In the genomic region with DNA sequence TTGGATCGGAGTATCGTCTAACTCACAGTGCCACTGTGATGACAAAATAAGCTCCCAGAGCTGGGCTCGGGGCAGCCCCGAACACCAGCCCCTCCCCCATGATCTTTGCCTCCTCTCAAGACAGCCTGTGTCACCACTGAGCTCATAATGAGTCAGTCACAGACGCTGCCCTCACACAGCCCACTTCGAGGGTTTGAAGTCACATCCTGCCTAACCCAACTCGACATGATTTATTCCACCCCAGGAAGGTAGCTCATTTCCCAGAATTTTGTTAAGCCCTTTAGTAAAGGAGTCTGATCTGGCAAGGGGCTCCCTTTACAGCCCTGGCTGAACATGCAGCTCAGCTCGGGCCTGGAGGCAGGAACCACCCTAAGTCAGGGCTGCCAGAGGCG, we compare ENCODE assay signal across 8 cellular contexts. TPM values are rescaled to one million over a fixed set of nuclear protein-coding genes. Genes with fewer than 3 reads are reported as not detected.
A peak's percentile ranks its signal among the peaks of the same experiment; 100 is the strongest.
DNase-seq lines count a peak whose midpoint lies in the region; TF ChIP-seq lines count a peak whose summit lies in the region.

No MANE protein-coding gene starts in this region.

- H3K27me3 ChIP-seq in endodermal cell (ENCODE audit: control insufficient read depth, insufficient read depth, low read length, poor library complexity, severe bottlenecking) (no peaks in the 10 kb centered on the region), neutrophil (no peaks in the 10 kb centered on the region)

- H3K9ac ChIP-seq in endodermal cell (ENCODE audit: extremely low read depth, low read length, poor library complexity, severe bottlenecking) = no peak overlapping the region

- no peaks in the 10 kb centered on the region for H3K27me3 Mint-ChIP-seq in endodermal cell (ENCODE audit: insufficient read depth)

- no peak overlapping the region for H3K27ac ChIP-seq in endodermal cell (ENCODE audit: low read depth, low read length)
- peak overlapping the region; percentile 99 for H3K27ac ChIP-seq in neutrophil
- H3K27ac ChIP-seq in temporal lobe (ENCODE audit: low read depth, low read length) = peak overlapping the region; percentile 5

- no peak overlapping the region for H3K4me3 Mint-ChIP-seq in endodermal cell

- H3K4me3 ChIP-seq in endodermal cell (ENCODE audit: low read length) = no peak overlapping the region
- peak overlapping the region in 1 of 2 experiments; percentile 16 for H3K4me3 ChIP-seq in neutrophil (ENCODE audit: low read depth in 1 of 2, low read length in 1 of 2)

- in situ Hi-C loops in KBM-7 (cut with MboI; ENCODE audit: low pct_unique_long_range_greater_than_20kb, low sequenced_read_pairs) = no loop called here

- TF ChIP-seq CTCF in endodermal cell (conservative IDR thresholded peaks at IDR 0.05) (no peak), neutrophil (IDR thresholded peaks at IDR 0.05) (no peak)

- 70 to 75% methylated on average over 4 to 9 of the region's 9 CpGs for WGBS in endodermal cell (ENCODE audit: insufficient coverage in 1 of 2, insufficient read length in 1 of 2), 2 experiments

- H3K9me3 Mint-ChIP-seq in endodermal cell = no peaks in the 10 kb centered on the region

- H3K27ac Mint-ChIP-seq in endodermal cell = peak overlapping the region; percentile 88

- H3K9me3 ChIP-seq in endodermal cell (ENCODE audit: control insufficient read depth, low read length) (no peaks in the 10 kb centered on the region), neutrophil (no peaks in the 10 kb centered on the region)

- H3K36me3 Mint-ChIP-seq in endodermal cell (ENCODE audit: low read depth) = peaks cover 5% of the 10 kb centered on the region

- H3K4me1 ChIP-seq in endodermal cell (ENCODE audit: control insufficient read depth, insufficient read depth, low read length) (peaks cover 61% of the 10 kb centered on the region), neutrophil (ENCODE audit: control insufficient read depth in 1 of 2, insufficient read depth in 1 of 2, low read depth in 1 of 2, low read length in 1 of 2) (peaks cover 98 to 99% of the 10 kb centered on the region in 2 experiments)

- H3K4me1 Mint-ChIP-seq in endodermal cell = peaks cover 83% of the 10 kb centered on the region

- peaks cover 40% of the 10 kb centered on the region for H3K36me3 ChIP-seq in endodermal cell (ENCODE audit: control insufficient read depth, insufficient read depth, low read length)
- peaks cover 49% of the 10 kb centered on the region for H3K36me3 ChIP-seq in neutrophil

- DNase-seq in DMS53 treated with DMSO at 0.1 percent for 48 hours (lab: John Stamatoyannopoulos, UW; ENCODE audit: unreplicated experiment) (peak; percentile 11), KBM-7 (peak; percentile 64), endodermal cell (no peak), medulla oblongata (ENCODE audit: extremely low spot score) (no peak), NCI-H2081 treated with DMSO at 0.1 percent for 48 hours (lab: John Stamatoyannopoulos, UW) (no peak)
- DNase-seq in activated CD8-positive, alpha-beta memory T cell treated with anti-CD3 and anti-CD28 coated beads for 1 hour (ENCODE audit: extremely low read depth in 1 of 2, low read depth in 1 of 2) = peak; percentile 62 to 90

RNA-seq across cellular contexts. Expression of a gene that starts 22.8 kb away (rescaled TPM):
- total RNA-seq in endodermal cell (100 to 1,000 TPM; 270 to 288 TPM), temporal lobe (31.0 TPM)
- polyA plus RNA-seq in endodermal cell (2013, experiment 1 of 2) = 131 TPM
- 136 TPM for polyA plus RNA-seq in endodermal cell (2013, experiment 2 of 2)

Comparison
In these comparisons a context has a peak if more than half of its experiments do, and no peak if none do; other contexts are left out.
1. DNase-seq: peak in DMS53 treated with DMSO at 0.1 percent for 48 hours (single experiment), KBM-7 (single experiment) and activated CD8-positive, alpha-beta memory T cell treated with anti-CD3 and anti-CD28 coated beads for 1 hour (2 of 2); none in endodermal cell (single experiment), medulla oblongata (single experiment) and NCI-H2081 treated with DMSO at 0.1 percent for 48 hours (single experiment).